In the genomic region with DNA sequence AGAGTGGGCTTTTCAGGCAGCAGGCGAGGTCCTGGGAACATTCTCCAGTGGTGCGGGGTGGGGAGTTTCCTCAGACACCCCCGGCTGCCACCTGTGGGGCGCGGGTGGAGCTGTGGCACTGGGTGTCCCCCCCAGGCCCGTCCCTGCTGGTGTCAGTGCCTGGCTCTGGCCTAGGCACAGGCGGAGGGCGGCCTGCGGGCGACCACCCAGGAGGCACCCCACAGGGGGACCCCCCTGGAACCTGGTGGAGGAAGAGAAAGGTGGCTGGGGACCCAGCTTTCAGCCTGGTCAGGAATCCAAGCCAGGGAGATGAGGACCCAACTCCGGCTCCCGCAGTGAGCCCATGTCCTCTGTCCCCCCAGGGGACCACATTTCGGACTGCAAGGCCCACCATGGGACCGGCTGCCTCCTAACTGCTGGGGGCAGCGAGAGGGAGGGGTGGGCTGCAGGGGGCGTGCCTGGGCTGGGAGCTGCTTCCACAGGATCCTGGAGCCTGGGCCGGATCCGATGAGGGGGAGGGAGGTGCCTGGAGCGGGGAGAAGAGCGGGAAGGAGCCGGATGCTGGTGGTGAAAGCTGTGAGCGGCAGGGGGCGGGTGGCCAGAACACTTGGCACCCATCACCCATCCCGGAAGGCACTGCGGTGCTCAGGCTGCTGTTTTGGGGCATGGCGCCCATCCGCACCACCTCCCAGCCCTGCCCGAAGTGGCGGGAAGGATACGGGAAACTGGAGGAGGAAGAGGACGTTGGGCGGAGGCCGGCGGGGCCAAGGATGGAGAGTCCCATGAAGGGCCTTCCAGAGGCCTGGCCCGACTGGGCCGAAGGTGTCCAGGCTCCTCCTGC, we compare ENCODE assay signal across 19 cellular contexts. TPM values are rescaled to one million over a fixed set of nuclear protein-coding genes. Genes with fewer than 3 reads are reported as not detected.
A peak's percentile ranks its signal among the peaks of the same experiment; 100 is the strongest.
DNase-seq lines count a peak whose midpoint lies in the region; ATAC-seq, FAIRE-seq and TF ChIP-seq lines count a peak whose summit lies in the region.
"Had no signal": no experiment of that assay in that cellular context is flagged by ENCODE, and none has a peak within 500 bp of the region (broad histone marks: within the 10 kb centered on the region; RNA-seq: fewer than 3 reads in every experiment).

No MANE protein-coding gene starts in this region.

- H3K79me2 ChIP-seq in K562 (ENCODE audit: control insufficient read depth, insufficient read depth, low read length): peaks cover 2% of the 10 kb centered on the region; the same call in 1 of the 3 replicates
- H3K79me2 ChIP-seq: parathyroid adenoma had no signal

- H3K27ac ChIP-seq in A673 (ENCODE audit: low read depth, low read length, poor library complexity, severe bottlenecking) (peak overlapping the region; percentile 16), K562 (ENCODE audit: extremely low read depth, low read depth, low read length) (no peak overlapping the region), kidney (ENCODE audit: low read depth in 2 of 2, low read length in 2 of 2) (no peak overlapping the region), rectal smooth muscle tissue (ENCODE audit: low read depth, low read length) (peak overlapping the region; percentile 88), body of pancreas (no peak overlapping the region)
- H3K27ac ChIP-seq: cardiac muscle cell, parathyroid adenoma, suprapubic skin had no signal

- in situ Hi-C loops in K562 (cut with MboI): no loop called here

- H3K27me3 ChIP-seq in A673 (replicated peaks; ENCODE audit: insufficient read depth, low read depth, low read length, poor library complexity): no peaks in the 10 kb centered on the region
- no peaks in the 10 kb centered on the region for H3K27me3 ChIP-seq in K562 (ENCODE audit: control insufficient read depth in 2 of 2, insufficient read depth in 2 of 2, low read length in 2 of 2)
- H3K27me3 ChIP-seq in rectal smooth muscle tissue (ENCODE audit: control insufficient read depth, insufficient read depth, low read length): no peaks in the 10 kb centered on the region
- no peaks in the 10 kb centered on the region for H3K27me3 ChIP-seq in body of pancreas
- H3K27me3 ChIP-seq: cardiac muscle cell, suprapubic skin had no signal

- H3K9ac ChIP-seq in K562 (ENCODE audit: insufficient read depth in 1 of 2, low read depth in 2 of 2, low read length in 2 of 2): no peak overlapping the region
- H3K9ac ChIP-seq in kidney (ENCODE audit: low read length in 2 of 2): no peak overlapping the region
- H3K9ac ChIP-seq in rectal smooth muscle tissue (ENCODE audit: low read length): no peak overlapping the region
- H3K9ac ChIP-seq: parathyroid adenoma had no signal

- H3K36me3 ChIP-seq in A673 (ENCODE audit: insufficient read depth, low read length, poor library complexity, severe bottlenecking): peaks cover 64% of the 10 kb centered on the region
- peaks cover 84% of the 10 kb centered on the region; the same call in 2 of the 3 replicates for H3K36me3 ChIP-seq in K562 (ENCODE audit: control insufficient read depth, insufficient read depth, low read length)
- H3K36me3 ChIP-seq in kidney (ENCODE audit: control insufficient read depth in 1 of 2, insufficient read depth in 2 of 2, low read length in 2 of 2): peaks cover 26 to 37% of the 10 kb centered on the region in 2 donors
- H3K36me3 ChIP-seq in rectal smooth muscle tissue (ENCODE audit: control insufficient read depth, insufficient read depth, low read length): peaks cover 26% of the 10 kb centered on the region
- H3K36me3 ChIP-seq in body of pancreas (replicated peaks in 1 of 2; ENCODE audit: insufficient read depth in 1 of 2, low read depth in 2 of 2): peaks cover 5 to 23% of the 10 kb centered on the region in 2 donors

- H3K9me1 ChIP-seq in K562 (ENCODE audit: control insufficient read depth, insufficient read depth, low read length): no peaks in the 10 kb centered on the region

- no peak overlapping the region for H2AFZ ChIP-seq in K562 (ENCODE audit: low read depth, low read length)
- H2AFZ ChIP-seq: parathyroid adenoma had no signal

- H3K4me3 ChIP-seq in A673 (ENCODE audit: low read depth, low read length, poor library complexity, severe bottlenecking) (no peak overlapping the region), K562 (no peak overlapping the region), kidney (ENCODE audit: low read length in 2 of 2) (no peak overlapping the region), rectal smooth muscle tissue (ENCODE audit: low read length) (no peak overlapping the region), body of pancreas (no peak overlapping the region)
- H3K4me3 ChIP-seq: cardiac muscle cell, smooth muscle cell, suprapubic skin had no signal

- CTCF ChIA-PET in A673 (lab: Charles Lee): no interaction called here
- CTCF ChIA-PET in K562 (lab: Yijun Ruan, JAX; ENCODE audit: low intra/inter-chr PET ratio): no interaction called here

- no peak for TF ChIP-seq POLR2A in K562 (conservative IDR thresholded peaks at IDR 0.05)
- no peak for TF ChIP-seq POLR2A in body of pancreas (IDR thresholded peaks at IDR 0.05)

- H3K4me1 ChIP-seq in A673 (ENCODE audit: insufficient read depth, low read length, poor library complexity, severe bottlenecking): peaks cover 18% of the 10 kb centered on the region
- peaks cover 7 to 63% of the 10 kb centered on the region in 2 experiments for H3K4me1 ChIP-seq in K562 (replicated peaks in 1 of 2; ENCODE audit: control insufficient read depth in 2 of 2, insufficient read depth in 2 of 2, low read length in 2 of 2)
- H3K4me1 ChIP-seq in kidney (ENCODE audit: control insufficient read depth in 1 of 2, insufficient read depth in 1 of 2, low read depth in 1 of 2, low read length in 2 of 2): peaks cover 3 to 14% of the 10 kb centered on the region in 2 donors
- peaks cover 49% of the 10 kb centered on the region for H3K4me1 ChIP-seq in rectal smooth muscle tissue (ENCODE audit: control insufficient read depth, insufficient read depth, low read length)
- H3K4me1 ChIP-seq in body of pancreas: peaks cover 14% of the 10 kb centered on the region

- peaks cover 21% of the 10 kb centered on the region for H4K20me1 ChIP-seq in K562 (replicated peaks; ENCODE audit: control insufficient read depth, insufficient read depth, low read length)

- intact Hi-C loops in A673 (cut with micrococcal nuclease; ENCODE audit: unreplicated experiment) (no loop called here), K562 (cut with micrococcal nuclease) (no loop called here), kidney (cut with DNase I) (no loop called here), body of pancreas (cut with DNase I) (no loop called here)

- FAIRE-seq in K562 (lab: Jason Lieb, UNC) (no peak), kidney (lab: Jason Lieb, UNC) (no peak)
- FAIRE-seq: TTC549 had no signal

- POLR2A ChIA-PET in A673 (lab: Charles Lee; ENCODE audit: low non-redundant PET) (no interaction called here), K562 (lab: Yijun Ruan, JAX) (interaction anchor here (0.6 to 3.3 kb wide), 3 partner anchors 9 to 338 kb away, joined by 3 to 27 read pairs (median 5); partner anchors contain the start of gene TIMM44)

- TF ChIP-seq RAD21 in K562 (CRISPR knock-in tag; conservative IDR thresholded peaks at IDR 0.05 in 1 of 2, IDR thresholded peaks at IDR 0.05 in 1 of 2): no peak

- no peak for ATAC-seq in K562
- no peak for ATAC-seq in body of pancreas

- WGBS in K562 (ENCODE audit: insufficient coverage, low coverage, missing lambda C conversion rate): 91% methylated on average over 17 of the region's 36 CpGs
- WGBS in body of pancreas, 2 donors: 89 to 93% methylated on average over 30 to 33 of the region's 36 CpGs

- no peaks in the 10 kb centered on the region for H3K9me3 ChIP-seq in A673 (ENCODE audit: low read depth, low read length, poor library complexity, severe bottlenecking)
- H3K9me3 ChIP-seq in K562 (replicated peaks; ENCODE audit: control insufficient read depth, insufficient read depth, low read depth, low read length): no peaks in the 10 kb centered on the region
- H3K9me3 ChIP-seq in kidney (ENCODE audit: control insufficient read depth in 1 of 2, low read length in 2 of 2): no peaks in the 10 kb centered on the region
- H3K9me3 ChIP-seq in body of pancreas: no peaks in the 10 kb centered on the region
- H3K9me3 ChIP-seq: suprapubic skin had no signal

- TF ChIP-seq EP300 in K562 (IDR thresholded peaks at IDR 0.05; ENCODE audit: low read length): no peak

- BruUV-seq in A673 (replicated peaks; lab: Mats Ljungman, UMichigan) (no TSS peak), K562 (replicated peaks; lab: Mats Ljungman, UMichigan) (no TSS peak)

- DNase-seq in A673 (ENCODE audit: low spot score) (no peak), K562 (ENCODE audit: extremely low read depth in 1 of 4, low spot score in 3 of 4) (no peak), kidney (peak; percentile 78), NCI-H2081 (lab: John Stamatoyannopoulos, UW) (no peak), body of pancreas (no peak), NK-92 (lab: John Stamatoyannopoulos, UW; ENCODE audit: unreplicated experiment) (no peak), SK-N-DZ (ENCODE audit: low spot score) (no peak)
- DNase-seq: activated CD4-positive, alpha-beta T cell treated with anti-CD3 and anti-CD28 coated beads for 4 hours; CD8-positive, alpha-beta memory T cell; NCI-H1436 treated with DMSO at 0.1 percent for 48 hours; NCI-H2227 treated with DMSO at 0.1 percent for 48 hours; stimulated activated CD8-positive, alpha-beta memory T cell treated with anti-CD3 and anti-CD28 coated beads, Interleukin-4, amount 100 ng/mL, for 48 hours; SW 1271 had no signal

- TF ChIP-seq CTCF in A673 (conservative IDR thresholded peaks at IDR 0.05; ENCODE audit: low read depth, low read length) (no peak), K562 (IDR thresholded peaks at IDR 0.05 in 2 of 3, conservative IDR thresholded peaks at IDR 0.05 in 1 of 3; ENCODE audit: insufficient read depth in 2 of 3, low read depth in 1 of 3, low read length in 3 of 3) (no peak), kidney (IDR thresholded peaks at IDR 0.05; ENCODE audit: borderline replicate concordance, extremely low read depth, insufficient read depth) (no peak), body of pancreas (IDR thresholded peaks at IDR 0.05) (no peak)

- H3K4me2 ChIP-seq in K562 (ENCODE audit: insufficient read depth, low read length): no peak overlapping the region
- H3K4me2 ChIP-seq: smooth muscle cell had no signal

RNA-seq across cellular contexts. Expression of gene CTXN1, which starts 5.5 kb away (rescaled TPM):
- total RNA-seq in A673 (2021) (71.7 and 85.5 TPM in 2 replicates), K562 (2014; rRNA removed) (7.4 and 10.9 TPM in 2 replicates), K562 (2014; rRNA removed; fragmentation: Illumina TruSeq; extraction: Trizol) (0.15 and 0.19 TPM in 2 replicates), K562 (2015; rRNA removed; fragmentation: Illumina TruSeq; extraction: Trizol) (1.8 and 2.3 TPM in 2 replicates), K562 (2021) (37.4 and 38.9 TPM in 2 replicates), kidney (25.9 TPM), body of pancreas (10 to 100 TPM in 1 of 2 donors, 1 to 10 TPM in 1; 5.7 to 10.2 TPM)
- 0.67 and 3.5 TPM in 2 replicates for total RNA-seq in K562 (2011; cell fraction: chromatin; rRNA removed; ENCODE audit: low replicate concordance)
- 6.2 and 8.0 TPM in 2 replicates for total RNA-seq in K562 (2011; cell fraction: nucleolus; rRNA removed)
- 2.6 and 3.4 TPM in 2 replicates for total RNA-seq in K562 (2011; cell fraction: nucleoplasm; rRNA removed)
- polyA plus RNA-seq in K562 (2011; rRNA removed) (1.3 and 1.4 TPM in 2 replicates), K562 (2014; fragmentation: Illumina TruSeq; extraction: Trizol) (1.5 and 4.9 TPM in 2 replicates), K562 (2014; fragmentation: Nextera tagmentation; extraction: Ambion mirVana) (not detected), K562 (2014; rRNA removed) (9.2 and 14.5 TPM in 2 replicates), kidney (ENCODE audit: insufficient read depth, low read depth, low replicate concordance) (8.9 TPM)
- polyA plus RNA-seq in K562 (2011; cell fraction: cytosol; rRNA removed): 6.3 and 53.8 TPM in 2 replicates
- 3.6 and 12.2 TPM in 2 replicates for polyA plus RNA-seq in K562 (2011; cell fraction: nucleus; rRNA removed)
- polyA plus RNA-seq in K562 (2012): 4.8 and 15.6 TPM in 2 replicates
- polyA minus RNA-seq in K562 (2011; rRNA and poly(A)+ RNA removed): 0.14 TPM in 1 of 2 replicates, not detected in the other
- polyA minus RNA-seq in K562 (2011; cell fraction: cytosol; rRNA and poly(A)+ RNA removed): 15.8 and 19.9 TPM in 2 replicates
- polyA minus RNA-seq in K562 (2011; cell fraction: nucleus; rRNA and poly(A)+ RNA removed): 2.3 and 2.7 TPM in 2 replicates
- polyA plus RNA-seq in SK-N-DZ (2014; cell fraction: cytosol; rRNA removed): 10.4 and 16.9 TPM in 2 replicates
- polyA plus RNA-seq in SK-N-DZ (2014; cell fraction: nucleus; rRNA removed): 14.9 and 19.4 TPM in 2 replicates
- polyA plus RNA-seq: CD8-positive, alpha-beta memory T cell had no signal

RNA-seq across cellular contexts. Expression of gene SNAPC2, which starts 11.3 kb away (rescaled TPM):
- 30.2 and 34.4 TPM in 2 replicates for total RNA-seq in A673 (2021)
- total RNA-seq in K562 (2011; cell fraction: chromatin; rRNA removed; ENCODE audit: low replicate concordance): 4.4 and 13.6 TPM in 2 replicates
- 10.9 and 14.3 TPM in 2 replicates for total RNA-seq in K562 (2011; cell fraction: nucleolus; rRNA removed)
- total RNA-seq in K562 (2011; cell fraction: nucleoplasm; rRNA removed): 9.5 and 10.0 TPM in 2 replicates
- total RNA-seq in K562 (2014; rRNA removed): 30.3 and 42.7 TPM in 2 replicates
- 4.1 and 4.2 TPM in 2 replicates for total RNA-seq in K562 (2014; rRNA removed; fragmentation: Illumina TruSeq; extraction: Trizol)
- 15.3 and 15.9 TPM in 2 replicates for total RNA-seq in K562 (2015; rRNA removed; fragmentation: Illumina TruSeq; extraction: Trizol)
- total RNA-seq in K562 (2021): 37.1 and 45.1 TPM in 2 replicates
- 10.9 and 20.1 TPM in 2 replicates for polyA plus RNA-seq in K562 (2011; rRNA removed)
- 18.7 and 40.5 TPM in 2 replicates for polyA plus RNA-seq in K562 (2011; cell fraction: cytosol; rRNA removed)
- 18.7 and 32.8 TPM in 2 replicates for polyA plus RNA-seq in K562 (2011; cell fraction: nucleus; rRNA removed)
- 30.8 and 37.6 TPM in 2 replicates for polyA plus RNA-seq in K562 (2012)
- 18.2 and 39.9 TPM in 2 replicates for polyA plus RNA-seq in K562 (2014; fragmentation: Illumina TruSeq; extraction: Trizol)
- polyA plus RNA-seq in K562 (2014; fragmentation: Nextera tagmentation; extraction: Ambion mirVana): 1 to 10 TPM in 1 of 2 experiments, under 1 TPM in 1; 0.59 to 1.4 TPM
- 32.0 and 34.4 TPM in 2 replicates for polyA plus RNA-seq in K562 (2014; rRNA removed)
- 4.3 and 4.8 TPM in 2 replicates for polyA minus RNA-seq in K562 (2011; rRNA and poly(A)+ RNA removed)
- 14.0 and 17.1 TPM in 2 replicates for polyA minus RNA-seq in K562 (2011; cell fraction: cytosol; rRNA and poly(A)+ RNA removed)
- polyA minus RNA-seq in K562 (2011; cell fraction: nucleus; rRNA and poly(A)+ RNA removed): 9.7 and 13.1 TPM in 2 replicates
- total RNA-seq in kidney: 18.4 TPM
- polyA plus RNA-seq in kidney (ENCODE audit: insufficient read depth, low read depth, low replicate concordance): 24.3 TPM
- 1 to 10 TPM; 6.3 to 9.1 TPM for total RNA-seq in body of pancreas
- 16.8 and 19.2 TPM in 2 replicates for polyA plus RNA-seq in SK-N-DZ (2014; cell fraction: cytosol; rRNA removed)
- polyA plus RNA-seq in SK-N-DZ (2014; cell fraction: nucleus; rRNA removed): 7.9 and 14.1 TPM in 2 replicates

RNA-seq across cellular contexts. Expression of gene TIMM44, which starts 12.0 kb away (rescaled TPM):
- total RNA-seq in A673 (2021) (153 and 169 TPM in 2 replicates), K562 (2014; rRNA removed) (211 and 231 TPM in 2 replicates), K562 (2014; rRNA removed; fragmentation: Illumina TruSeq; extraction: Trizol) (64.1 and 73.9 TPM in 2 replicates), K562 (2015; rRNA removed; fragmentation: Illumina TruSeq; extraction: Trizol) (104 and 115 TPM in 2 replicates), K562 (2021) (182 and 186 TPM in 2 replicates), kidney (57.8 TPM), body of pancreas (10 to 100 TPM; 20.5 to 73.8 TPM)
- total RNA-seq in K562 (2011; cell fraction: chromatin; rRNA removed; ENCODE audit: low replicate concordance): 230 and 405 TPM in 2 replicates
- total RNA-seq in K562 (2011; cell fraction: nucleolus; rRNA removed): 274 and 281 TPM in 2 replicates
- total RNA-seq in K562 (2011; cell fraction: nucleoplasm; rRNA removed): 181 and 216 TPM in 2 replicates
- polyA plus RNA-seq in K562 (2011; rRNA removed) (60.1 and 74.4 TPM in 2 replicates), K562 (2014; fragmentation: Illumina TruSeq; extraction: Trizol) (89.3 and 92.8 TPM in 2 replicates), K562 (2014; fragmentation: Nextera tagmentation; extraction: Ambion mirVana) (10 to 100 TPM; 10.3 to 19.6 TPM), K562 (2014; rRNA removed) (205 and 224 TPM in 2 replicates), kidney (ENCODE audit: insufficient read depth, low read depth, low replicate concordance) (46.7 TPM)
- 89.7 and 229 TPM in 2 replicates for polyA plus RNA-seq in K562 (2011; cell fraction: cytosol; rRNA removed)
- polyA plus RNA-seq in K562 (2011; cell fraction: nucleus; rRNA removed): 223 and 257 TPM in 2 replicates
- polyA plus RNA-seq in K562 (2012): 101 and 142 TPM in 2 replicates
- 40.4 and 48.9 TPM in 2 replicates for polyA minus RNA-seq in K562 (2011; rRNA and poly(A)+ RNA removed)
- 59.1 and 73.7 TPM in 2 replicates for polyA minus RNA-seq in K562 (2011; cell fraction: cytosol; rRNA and poly(A)+ RNA removed)
- 44.6 and 66.1 TPM in 2 replicates for polyA minus RNA-seq in K562 (2011; cell fraction: nucleus; rRNA and poly(A)+ RNA removed)
- 82.5 and 83.0 TPM in 2 replicates for polyA plus RNA-seq in SK-N-DZ (2014; cell fraction: cytosol; rRNA removed)
- 272 and 276 TPM in 2 replicates for polyA plus RNA-seq in SK-N-DZ (2014; cell fraction: nucleus; rRNA removed)

RNA-seq across cellular contexts. Expression of gene TGFBR3L, which starts 16.8 kb away (rescaled TPM):
- total RNA-seq in A673 (2021) (1.4 and 1.6 TPM in 2 replicates), K562 (2014; rRNA removed) (not detected in 2 replicates), K562 (2014; rRNA removed; fragmentation: Illumina TruSeq; extraction: Trizol) (not detected in 2 replicates), K562 (2015; rRNA removed; fragmentation: Illumina TruSeq; extraction: Trizol) (not detected in 2 replicates), K562 (2021) (0.18 TPM in 1 of 2 replicates, not detected in the other), kidney (0.44 TPM), body of pancreas (1 to 10 TPM in 1 of 2 donors, not detected in 1; 9.9 TPM)
- 0.69 TPM in 1 of 2 replicates, not detected in the other for total RNA-seq in K562 (2011; cell fraction: chromatin; rRNA removed; ENCODE audit: low replicate concordance)
- 0.33 TPM in 1 of 2 replicates, not detected in the other for total RNA-seq in K562 (2011; cell fraction: nucleolus; rRNA removed)
- total RNA-seq in K562 (2011; cell fraction: nucleoplasm; rRNA removed): not detected in 2 replicates
- polyA plus RNA-seq in K562 (2011; rRNA removed) (0.08 TPM in 1 of 2 replicates, not detected in the other), K562 (2014; fragmentation: Illumina TruSeq; extraction: Trizol) (not detected in 2 replicates), K562 (2014; fragmentation: Nextera tagmentation; extraction: Ambion mirVana) (not detected), K562 (2014; rRNA removed) (not detected in 2 replicates), kidney (ENCODE audit: insufficient read depth, low read depth, low replicate concordance) (1.5 TPM)
- polyA plus RNA-seq in K562 (2011; cell fraction: cytosol; rRNA removed): 0.09 TPM in 2 replicates
- 0.15 and 0.58 TPM in 2 replicates for polyA plus RNA-seq in K562 (2011; cell fraction: nucleus; rRNA removed)
- polyA plus RNA-seq in K562 (2012): 0.26 and 0.28 TPM in 2 replicates
- not detected in 2 replicates for polyA minus RNA-seq in K562 (2011; rRNA and poly(A)+ RNA removed)
- polyA minus RNA-seq in K562 (2011; cell fraction: cytosol; rRNA and poly(A)+ RNA removed): not detected in 2 replicates
- not detected in 2 replicates for polyA minus RNA-seq in K562 (2011; cell fraction: nucleus; rRNA and poly(A)+ RNA removed)
- polyA plus RNA-seq in SK-N-DZ (2014; cell fraction: cytosol; rRNA removed): 9.0 and 21.7 TPM in 2 replicates
- polyA plus RNA-seq in SK-N-DZ (2014; cell fraction: nucleus; rRNA removed): 11.4 and 25.5 TPM in 2 replicates
- total RNA-seq: suprapubic skin had no signal

RNA-seq across cellular contexts. Expression of gene MAP2K7, which starts 27.8 kb away (rescaled TPM):
- total RNA-seq in A673 (2021): 46.1 and 46.7 TPM in 2 replicates
- 34.2 and 92.8 TPM in 2 replicates for total RNA-seq in K562 (2011; cell fraction: chromatin; rRNA removed; ENCODE audit: low replicate concordance)
- 57.2 and 57.4 TPM in 2 replicates for total RNA-seq in K562 (2011; cell fraction: nucleolus; rRNA removed)
- total RNA-seq in K562 (2011; cell fraction: nucleoplasm; rRNA removed): 41.1 and 52.7 TPM in 2 replicates
- 19.4 and 23.9 TPM in 2 replicates for total RNA-seq in K562 (2014; rRNA removed)
- 3.1 and 4.1 TPM in 2 replicates for total RNA-seq in K562 (2014; rRNA removed; fragmentation: Illumina TruSeq; extraction: Trizol)
- total RNA-seq in K562 (2015; rRNA removed; fragmentation: Illumina TruSeq; extraction: Trizol): 11.3 and 12.3 TPM in 2 replicates
- total RNA-seq in K562 (2021): 43.8 and 45.8 TPM in 2 replicates
- 14.9 and 15.7 TPM in 2 replicates for polyA plus RNA-seq in K562 (2011; rRNA removed)
- polyA plus RNA-seq in K562 (2011; cell fraction: cytosol; rRNA removed): 16.0 and 27.0 TPM in 2 replicates
- polyA plus RNA-seq in K562 (2011; cell fraction: nucleus; rRNA removed): 39.0 and 61.8 TPM in 2 replicates
- polyA plus RNA-seq in K562 (2012): 29.3 and 31.2 TPM in 2 replicates
- 14.1 and 27.3 TPM in 2 replicates for polyA plus RNA-seq in K562 (2014; fragmentation: Illumina TruSeq; extraction: Trizol)
- polyA plus RNA-seq in K562 (2014; fragmentation: Nextera tagmentation; extraction: Ambion mirVana): under 1 TPM; 0.51 to 0.99 TPM
- 37.6 and 40.1 TPM in 2 replicates for polyA plus RNA-seq in K562 (2014; rRNA removed)
- 4.7 and 7.6 TPM in 2 replicates for polyA minus RNA-seq in K562 (2011; rRNA and poly(A)+ RNA removed)
- 17.0 and 17.8 TPM in 2 replicates for polyA minus RNA-seq in K562 (2011; cell fraction: cytosol; rRNA and poly(A)+ RNA removed)
- polyA minus RNA-seq in K562 (2011; cell fraction: nucleus; rRNA and poly(A)+ RNA removed): 14.3 and 15.6 TPM in 2 replicates
- total RNA-seq in kidney: 37.0 TPM
- polyA plus RNA-seq in kidney (ENCODE audit: insufficient read depth, low read depth, low replicate concordance): 16.7 TPM
- 10 to 100 TPM in 1 of 2 donors, 1 to 10 TPM in 1; 8.0 to 34.9 TPM for total RNA-seq in body of pancreas
- 20.8 and 28.7 TPM in 2 replicates for polyA plus RNA-seq in SK-N-DZ (2014; cell fraction: cytosol; rRNA removed)
- polyA plus RNA-seq in SK-N-DZ (2014; cell fraction: nucleus; rRNA removed): 35.1 and 44.5 TPM in 2 replicates

Comparison
In these comparisons a context has a peak if more than half of its experiments do, and no peak if none do; other contexts are left out.
1. H3K27ac ChIP-seq: peak in A673 (single experiment) and rectal smooth muscle tissue (single experiment); none in K562 (single experiment), kidney (0 of 2) and body of pancreas (0 of 4).